In the genomic region with DNA sequence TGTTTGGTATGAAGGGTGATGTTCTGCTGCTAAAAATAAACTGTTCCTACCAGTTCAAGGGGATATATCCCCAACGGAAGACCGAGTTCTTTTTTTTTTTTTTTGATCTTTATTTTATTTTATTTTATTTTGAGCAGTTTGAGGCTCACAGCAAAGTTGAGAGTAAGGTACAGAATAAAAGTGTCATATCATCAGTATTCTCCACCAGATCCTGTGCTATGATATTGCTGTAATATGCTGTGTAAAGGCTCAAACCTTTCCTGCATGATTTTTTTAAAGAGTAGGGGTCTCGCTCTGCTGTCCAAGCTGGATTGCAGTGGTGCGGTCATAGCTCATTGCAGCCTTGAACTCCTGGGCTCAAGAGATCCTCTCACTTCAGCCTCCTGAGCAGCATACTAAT, we compare ENCODE assay signal across 31 cellular contexts.
"Had no signal": no experiment of that assay in that cellular context is flagged by ENCODE, and none has a peak within 500 bp of the region (broad histone marks: within the 10 kb centered on the region; RNA-seq: fewer than 3 reads in every experiment).

No MANE protein-coding gene starts in this region.

- H3K27me3 ChIP-seq: neural progenitor cell, ovary, spleen, suprapubic skin, testis, tibial artery, transverse colon, upper lobe of right lung, uterus had no signal

- H3K27me3 Mint-ChIP-seq: progenitor cell of endocrine pancreas; stimulated activated memory B cell treated with anti-CD40 and anti-IgM and Interleukin-4, amounts not matched to agents 10 μg/mL and 1 μg/mL and 100 μg/mL, for 72 hours; stimulated activated naive CD8-positive, alpha-beta T cell treated with anti-CD3 and anti-CD28 coated beads, Interleukin-15, amount 100 ng/mL, for 72 hours; type B pancreatic cell had no signal

- H3K9ac ChIP-seq: neural progenitor cell, parathyroid adenoma had no signal

- H3K27ac Mint-ChIP-seq: nephron; neural progenitor cell; progenitor cell of endocrine pancreas; stimulated activated memory B cell treated with anti-CD40 and anti-IgM and Interleukin-4, amounts not matched to agents 10 μg/mL and 1 μg/mL and 100 μg/mL, for 72 hours; stimulated activated naive CD8-positive, alpha-beta T cell treated with anti-CD3 and anti-CD28 coated beads, Interleukin-15, amount 100 ng/mL, for 72 hours; type B pancreatic cell had no signal

- H3K4me2 ChIP-seq: neural progenitor cell, smooth muscle cell had no signal

- H3K4me1 ChIP-seq: neural progenitor cell, parathyroid adenoma, psoas muscle, suprapubic skin, testis, tibial artery, transverse colon, uterus had no signal

- H2AFZ ChIP-seq: neural progenitor cell, parathyroid adenoma had no signal

- H3K27ac ChIP-seq: neural progenitor cell, ovary, parathyroid adenoma, psoas muscle, skin epidermis, spleen, suprapubic skin, testis, tibial artery, transverse colon, upper lobe of right lung, uterus had no signal

- H3K9me3 ChIP-seq: ovary, psoas muscle, spleen, suprapubic skin, testis, tibial artery, transverse colon, upper lobe of right lung, uterus had no signal

- ATAC-seq: psoas muscle; right cardiac atrium; sciatic nerve; stimulated activated memory B cell treated with anti-CD40 and anti-IgM and Interleukin-4, amounts not matched to agents 10 μg/mL and 1 μg/mL and 100 μg/mL, for 72 hours; stimulated activated naive CD8-positive, alpha-beta T cell treated with anti-CD3 and anti-CD28 coated beads, Interleukin-15, amount 100 ng/mL, for 72 hours; stimulated activated naive CD8-positive, alpha-beta T cell treated with anti-CD3 and anti-CD28 coated beads, Interleukin-15, Interleukin-2, amounts not matched to agents 100 U/mL and 50 U/mL, for 24 hours had no signal

- H3K36me3 ChIP-seq: neural progenitor cell, ovary, tibial artery, transverse colon, upper lobe of right lung, uterus had no signal

- H3K9me3 Mint-ChIP-seq: natural killer cell; nephron; stimulated activated memory B cell treated with anti-CD40 and anti-IgM and Interleukin-4, amounts not matched to agents 10 μg/mL and 1 μg/mL and 100 μg/mL, for 72 hours; stimulated activated naive CD8-positive, alpha-beta T cell treated with anti-CD3 and anti-CD28 coated beads, Interleukin-15, amount 100 ng/mL, for 72 hours; type B pancreatic cell had no signal

- H3K36me3 Mint-ChIP-seq: natural killer cell had no signal

- DNase-seq: natural killer cell; occipital lobe; ovary; posterior cingulate gyrus; psoas muscle; right cardiac atrium; spleen; stimulated activated CD4-positive, alpha-beta T cell treated with anti-CD3 and anti-CD28 coated beads, Interleukin-12 subunit alpha, Interleukin-12 subunit beta, amount 100 ng/mL, for 4 hours; stimulated activated CD4-positive, alpha-beta T cell treated with anti-CD3 and anti-CD28 coated beads, Interleukin-1b, Interleukin-23, amount 100 ng/mL, for 48 hours; stimulated activated CD4-positive, alpha-beta T cell treated with anti-CD3 and anti-CD28 coated beads, Interleukin-4, amount 100 ng/mL, for 1 hour; stimulated activated CD4-positive, alpha-beta T cell treated with anti-CD3 and anti-CD28 coated beads, Interleukin-4, amount 100 ng/mL, for 4 hours; stimulated activated CD8-positive, alpha-beta memory T cell treated with anti-CD3 and anti-CD28 coated beads, Interleukin-4, amount 100 ng/mL, for 48 hours; stimulated activated naive CD4-positive, alpha-beta T cell; stimulated activated naive CD8-positive, alpha-beta T cell treated with anti-CD3 and anti-CD28 coated beads, Interleukin-15, amount 100 ng/mL, for 72 hours; stimulated activated naive CD8-positive, alpha-beta T cell treated with anti-CD3 and anti-CD28 coated beads, Interleukin-15, Interleukin-2, amounts not matched to agents 100 U/mL and 50 U/mL, for 24 hours; substantia nigra; testis; tibial artery; transverse colon; upper lobe of right lung; uterus had no signal

- H3K4me1 Mint-ChIP-seq: nephron, neural progenitor cell had no signal

- H3K4me3 Mint-ChIP-seq: nephron; neural progenitor cell; stimulated activated memory B cell treated with anti-CD40 and anti-IgM and Interleukin-4, amounts not matched to agents 10 μg/mL and 1 μg/mL and 100 μg/mL, for 72 hours; stimulated activated naive CD8-positive, alpha-beta T cell treated with anti-CD3 and anti-CD28 coated beads, Interleukin-15, amount 100 ng/mL, for 72 hours; type B pancreatic cell had no signal

- H3K4me3 ChIP-seq: neural progenitor cell, ovary, psoas muscle, skin epidermis, smooth muscle cell, spleen, suprapubic skin, testis, tibial artery, transverse colon, upper lobe of right lung, uterus had no signal
